In the genomic region with DNA sequence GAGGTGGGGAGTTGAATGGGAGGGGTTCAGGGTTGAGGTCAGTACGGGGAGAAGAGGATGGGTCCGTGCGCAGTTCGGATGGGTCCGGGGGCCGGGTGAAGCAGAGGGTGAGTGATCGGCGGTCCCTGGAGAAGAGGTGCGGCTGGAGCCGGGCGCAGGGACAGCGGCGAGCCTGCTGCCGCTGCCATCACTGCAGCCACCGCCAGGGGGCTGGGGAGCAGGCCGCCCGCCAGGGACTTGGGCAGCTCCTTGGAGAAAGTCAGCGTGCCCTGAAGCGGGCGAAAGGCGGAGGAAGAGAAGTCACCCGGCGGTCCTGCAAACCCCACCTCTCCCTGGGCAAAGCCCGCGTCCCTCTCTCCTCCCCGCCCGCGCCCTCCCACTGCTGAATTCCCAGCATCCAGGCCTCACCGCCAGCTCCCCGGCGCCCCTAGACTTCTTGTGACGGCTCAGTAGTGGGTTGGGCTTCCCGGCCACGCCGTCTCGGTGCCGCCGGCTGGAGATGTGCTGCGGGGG, we compare ENCODE assay signal across 8 cellular contexts. TPM values are rescaled to one million over a fixed set of nuclear protein-coding genes. Genes with fewer than 3 reads are reported as not detected.
DNase-seq lines count a peak whose midpoint lies in the region; ATAC-seq and TF ChIP-seq lines count a peak whose summit lies in the region.

No MANE protein-coding gene starts in this region.

- H3K27ac ChIP-seq in breast epithelium: peak overlapping the region; percentile 71 to 77
- peak overlapping the region; percentile 72 for H3K27ac ChIP-seq in skeletal muscle tissue (ENCODE audit: low read depth, low read length)

- TF ChIP-seq CTCF in GM12865 (IDR thresholded peaks at IDR 0.05; ENCODE audit: insufficient read depth, low read depth, low read length, missing control alignments): peak; percentile 73
- TF ChIP-seq CTCF in NB4 (IDR thresholded peaks at IDR 0.05; ENCODE audit: low read depth, low read length): peak; percentile 69
- TF ChIP-seq CTCF in breast epithelium (IDR thresholded peaks at IDR 0.05): peak; percentile 87 to 95 (median 95)

- H3K36me3 ChIP-seq in breast epithelium (no peaks in the 10 kb centered on the region), skeletal muscle tissue (ENCODE audit: control insufficient read depth in 3 of 3, insufficient read depth in 3 of 3, low read length in 3 of 3) (peaks cover 0 to 4% (median 4%) of the 10 kb centered on the region in 3 donors)

- H3K4me3 ChIP-seq in GM12865 (ENCODE audit: low read depth, low read length): no peak overlapping the region
- H3K4me3 ChIP-seq in NB4 (ENCODE audit: low read depth, low read length): peak overlapping the region; percentile 32
- H3K4me3 ChIP-seq in breast epithelium: peak overlapping the region; percentile 37 to 55 (median 44)
- H3K4me3 ChIP-seq in skeletal muscle tissue (ENCODE audit: low read length in 3 of 3): peak overlapping the region; percentile 30 to 57 (median 54)

- no peaks in the 10 kb centered on the region for H3K27me3 ChIP-seq in breast epithelium
- no peaks in the 10 kb centered on the region for H3K27me3 ChIP-seq in skeletal muscle tissue (ENCODE audit: control insufficient read depth in 3 of 3, insufficient read depth in 3 of 3, low read length in 3 of 3)

- no peaks in the 10 kb centered on the region for H3K9me3 ChIP-seq in breast epithelium
- no peaks in the 10 kb centered on the region for H3K9me3 ChIP-seq in skeletal muscle tissue (ENCODE audit: control insufficient read depth in 3 of 3, low read length in 3 of 3)

- DNase-seq in GM12865 (ENCODE audit: low read depth) (peak; percentile 65), NB4 (ENCODE audit: low read depth) (peak; percentile 84), breast epithelium (ENCODE audit: low spot score in 2 of 2) (peak; percentile 65 to 79), inferior parietal cortex (ENCODE audit: extremely low spot score) (peak; percentile 71), DMS153 treated with DMSO at 0.1 percent for 48 hours (lab: John Stamatoyannopoulos, UW; ENCODE audit: unreplicated experiment) (no peak)

- peak overlapping the region in 2 of 3 donors; percentile 36 to 51 for H3K9ac ChIP-seq in skeletal muscle tissue (ENCODE audit: low read depth in 1 of 3, low read length in 3 of 3)

- intact Hi-C loops in breast epithelium (cut with DNase I; ENCODE audit: low total_unique reads): no loop called here

- ATAC-seq in GM21526 (IDR thresholded peaks at IDR 0.05; ENCODE audit: low FRiP score, unreplicated experiment) (no peak), GM19397 (IDR thresholded peaks at IDR 0.05; ENCODE audit: unreplicated experiment) (no peak)

- peaks cover 0 to 8% of the 10 kb centered on the region in 2 donors for H3K4me1 ChIP-seq in breast epithelium
- peaks cover 48 to 56% (median 48%) of the 10 kb centered on the region in 3 donors for H3K4me1 ChIP-seq in skeletal muscle tissue (ENCODE audit: control insufficient read depth in 3 of 3, insufficient read depth in 3 of 3, low read length in 3 of 3)

- TF ChIP-seq POLR2A in NB4 (IDR thresholded peaks at IDR 0.05; ENCODE audit: extremely low read depth, insufficient read length) (no peak), breast epithelium (IDR thresholded peaks at IDR 0.05) (no peak)

RNA-seq across cellular contexts. Expression of gene GPR84, which starts 6.0 kb away (rescaled TPM):
- under 1 TPM in 1 of 3 donors, not detected in 2; 0.44 TPM for total RNA-seq in breast epithelium
- total RNA-seq in skeletal muscle tissue: not detected

RNA-seq across cellular contexts. Expression of gene ZNF385A, which starts 14.3 kb away (rescaled TPM):
- total RNA-seq in breast epithelium (10 to 100 TPM in 2 of 3 donors, 1 to 10 TPM in 1; 8.9 to 18.4 (median 10.5) TPM), skeletal muscle tissue (3.7 TPM)

RNA-seq across cellular contexts. Expression of gene COPZ1, which starts 45.3 kb away (rescaled TPM):
- 100 to 1,000 TPM in 1 of 3 donors, 10 to 100 TPM in 2; 70.9 to 109 (median 90.1) TPM for total RNA-seq in breast epithelium
- total RNA-seq in skeletal muscle tissue: 62.6 TPM

RNA-seq across cellular contexts. Expression of gene ITGA5, which starts 48.8 kb away (rescaled TPM):
- total RNA-seq in breast epithelium (100 to 1,000 TPM in 1 of 3 donors, 10 to 100 TPM in 2; 30.4 to 135 (median 81.9) TPM), skeletal muscle tissue (78.8 TPM)
